Comparison of ENCODE assay signal across 20 cellular contexts in genomic region chr3:190238871-190239270, GRCh38.
"Had no signal": no experiment of that assay in that cellular context is flagged by ENCODE, and none has a peak within 500 bp of the region (broad histone marks: within the 10 kb centered on the region; RNA-seq: fewer than 3 reads in every experiment).

No MANE protein-coding gene starts in this region.

- H3K4me1 Mint-ChIP-seq: naive thymus-derived CD8-positive, alpha-beta T cell; neural crest cell had no signal

- H3K4me3 Mint-ChIP-seq: naive thymus-derived CD8-positive, alpha-beta T cell; neural crest cell had no signal

- ATAC-seq: heart left ventricle; left lobe of liver; mucosa of descending colon; naive thymus-derived CD8-positive, alpha-beta T cell; sciatic nerve had no signal

- H3K36me3 ChIP-seq: colonic mucosa, heart left ventricle, spleen, stomach, thoracic aorta, transverse colon had no signal

- H3K27ac Mint-ChIP-seq: naive thymus-derived CD8-positive, alpha-beta T cell had no signal

- DNase-seq: colonic mucosa; dermis blood vessel endothelial cell; foreskin melanocyte; heart left ventricle; hippocampal formation; islet precursor cell; mammary epithelial cell; mucosa of descending colon; naive thymus-derived CD8-positive, alpha-beta T cell; occipital lobe; spleen; stimulated activated naive CD4-positive, alpha-beta T cell; stomach; substantia nigra; transverse colon had no signal

- H3K4me1 ChIP-seq: colonic mucosa, heart left ventricle, parathyroid adenoma, spleen, stomach, transverse colon had no signal

- H3K27ac ChIP-seq: colonic mucosa, heart left ventricle, parathyroid adenoma, spleen, stomach, thoracic aorta, transverse colon had no signal

- H3K4me3 ChIP-seq: colonic mucosa, heart left ventricle, mucosa of descending colon, spleen, stomach, thoracic aorta, transverse colon had no signal

- H3K9me3 ChIP-seq: colonic mucosa had no signal
